ENCODE assay signal across 19 cellular contexts in the genomic region with DNA sequence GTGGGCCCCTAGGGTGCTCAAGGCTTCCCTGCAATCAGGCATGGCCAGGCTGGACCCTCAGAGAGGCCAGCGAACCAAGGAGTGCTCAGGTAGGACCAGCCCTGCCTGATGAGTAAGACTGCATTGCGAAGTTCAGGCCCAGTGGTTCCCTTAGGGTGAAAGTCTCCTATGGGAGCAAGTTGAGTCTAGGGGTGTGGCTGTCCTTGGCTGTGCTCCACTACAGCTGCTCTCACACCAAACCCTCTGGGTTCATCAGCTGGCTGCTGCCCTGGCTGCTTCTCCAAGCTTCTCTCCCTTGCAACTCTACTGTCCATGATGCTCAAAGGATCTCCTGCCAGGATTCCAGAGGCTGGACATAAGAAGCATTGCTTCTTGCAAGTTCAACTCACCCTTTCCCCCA. TPM values are rescaled to one million over a fixed set of nuclear protein-coding genes. Genes with fewer than 3 reads are reported as not detected.
DNase-seq lines count a peak whose midpoint lies in the region; ATAC-seq and TF ChIP-seq lines count a peak whose summit lies in the region.
"Had no signal": no experiment of that assay in that cellular context is flagged by ENCODE, and none has a peak within 500 bp of the region (broad histone marks: within the 10 kb centered on the region; RNA-seq: fewer than 3 reads in every experiment).

No MANE protein-coding gene starts in this region.

- H3K9me3 ChIP-seq in breast epithelium: no peaks in the 10 kb centered on the region
- no peaks in the 10 kb centered on the region for H3K9me3 ChIP-seq in mammary epithelial cell (replicated peaks; ENCODE audit: insufficient read depth, low read length)
- H3K9me3 ChIP-seq in suprapubic skin: no peaks in the 10 kb centered on the region
- H3K9me3 ChIP-seq: BE2C, uterus had no signal

- in situ Hi-C loops in mammary epithelial cell (cut with MboI; ENCODE audit: low sequenced_read_pairs in 2 of 2): no loop called here

- 50% methylated on average over 2 of the region's 2 CpGs for WGBS in mammary epithelial cell (ENCODE audit: low coverage, missing lambda C conversion rate)
- 39% methylated on average over 2 of the region's 2 CpGs for WGBS in suprapubic skin

- no peak overlapping the region for H3K27ac Mint-ChIP-seq in MCF 10A (ENCODE audit: low read depth, unreplicated experiment)
- H3K27ac Mint-ChIP-seq in chondrocyte (ENCODE audit: unreplicated experiment): no peak overlapping the region
- H3K27ac Mint-ChIP-seq: activated naive CD8-positive, alpha-beta T cell treated with anti-CD3 and anti-CD28 coated beads, Interleukin-2, amount 50 U/mL, for 24 hours; dendritic cell treated with granulocyte-macrophage colony-stimulating factor and Interleukin-4, amounts not matched to agents 40 ng/mL and 50 ng/mL, for 4 days had no signal

- BruUV-seq in MCF 10A (replicated peaks; lab: Mats Ljungman, UMichigan): no TSS peak
- no TSS peak for BruUV-seq in mammary epithelial cell (replicated peaks; lab: Mats Ljungman, UMichigan)

- no peaks in the 10 kb centered on the region for H4K20me1 ChIP-seq in mammary epithelial cell (ENCODE audit: insufficient read depth, low read length)

- peak; percentile 93 for DNase-seq in MCF 10A (ENCODE audit: unreplicated experiment)
- DNase-seq in breast epithelium (ENCODE audit: low spot score in 2 of 2): no peak
- peak; percentile 68 for DNase-seq in mammary epithelial cell
- peak in 1 of 2 donors; percentile 35 for DNase-seq in left colon
- no peak for DNase-seq in suprapubic skin (ENCODE audit: low spot score in 2 of 2)
- DNase-seq in chondrocyte (ENCODE audit: low spot score): no peak
- DNase-seq in NCI-H1436 (lab: John Stamatoyannopoulos, UW): no peak
- DNase-seq: 8988T; activated CD4-positive, alpha-beta T cell treated with anti-CD3 and anti-CD28 coated beads for 1 hour; activated naive CD8-positive, alpha-beta T cell treated with anti-CD3 and anti-CD28 coated beads, Interleukin-2, amount 50 U/mL, for 24 hours; BE2C; brain microvascular endothelial cell; HCEC 1CT; NCI-H1694 treated with DMSO at 0.1 percent for 48 hours; stimulated activated naive CD4-positive, alpha-beta T cell treated with Interleukin-2 at 50 U/mL for 16 hours; uterus had no signal

- H3K27ac ChIP-seq in breast epithelium (no peak overlapping the region), mammary epithelial cell (ENCODE audit: insufficient read depth, low read depth, low read length) (no peak overlapping the region), suprapubic skin (peak overlapping the region; percentile 27)
- H3K27ac ChIP-seq: brain microvascular endothelial cell, uterus had no signal

- no peaks in the 10 kb centered on the region for H3K4me1 ChIP-seq in breast epithelium
- peaks cover 16% of the 10 kb centered on the region for H3K4me1 ChIP-seq in mammary epithelial cell (ENCODE audit: insufficient read depth, low read length)
- H3K4me1 ChIP-seq in suprapubic skin: peaks cover 14% of the 10 kb centered on the region
- H3K4me1 ChIP-seq: BE2C, uterus had no signal

- POLR2A ChIA-PET in MCF 10A (lab: Yijun Ruan, JAX): interaction anchor here (0.6 to 5.8 kb wide), 6 partner anchors 13 to 112 kb away, joined by 3 to 52 read pairs (median 6); partner anchors contain the start of gene ADIRF

- H3K9me3 Mint-ChIP-seq in MCF 10A (ENCODE audit: unreplicated experiment) (no peaks in the 10 kb centered on the region), chondrocyte (ENCODE audit: low read depth) (peaks cover 6% of the 10 kb centered on the region)
- H3K9me3 Mint-ChIP-seq: activated naive CD8-positive, alpha-beta T cell treated with anti-CD3 and anti-CD28 coated beads, Interleukin-2, amount 50 U/mL, for 24 hours; dendritic cell treated with granulocyte-macrophage colony-stimulating factor and Interleukin-4, amounts not matched to agents 40 ng/mL and 50 ng/mL, for 4 days had no signal

- H3K36me3 Mint-ChIP-seq in MCF 10A (ENCODE audit: insufficient read depth, unreplicated experiment) (peaks cover 36% of the 10 kb centered on the region), chondrocyte (ENCODE audit: low read depth) (peaks cover 6% of the 10 kb centered on the region)

- H3K27me3 ChIP-seq in breast epithelium (no peaks in the 10 kb centered on the region), mammary epithelial cell (ENCODE audit: insufficient read depth, low read length) (no peaks in the 10 kb centered on the region), suprapubic skin (no peaks in the 10 kb centered on the region)
- H3K27me3 ChIP-seq: BE2C, brain microvascular endothelial cell, uterus had no signal

- no peaks in the 10 kb centered on the region for H3K79me2 ChIP-seq in mammary epithelial cell (ENCODE audit: insufficient read depth, low read length)

- no peak overlapping the region for H3K9ac ChIP-seq in mammary epithelial cell (ENCODE audit: insufficient read depth, low read length)

- no peak overlapping the region for H3K4me3 Mint-ChIP-seq in MCF 10A (ENCODE audit: unreplicated experiment)
- H3K4me3 Mint-ChIP-seq in chondrocyte (ENCODE audit: unreplicated experiment): no peak overlapping the region
- H3K4me3 Mint-ChIP-seq: activated naive CD8-positive, alpha-beta T cell treated with anti-CD3 and anti-CD28 coated beads, Interleukin-2, amount 50 U/mL, for 24 hours; dendritic cell treated with granulocyte-macrophage colony-stimulating factor and Interleukin-4, amounts not matched to agents 40 ng/mL and 50 ng/mL, for 4 days had no signal

- TF ChIP-seq POLR2A in breast epithelium (IDR thresholded peaks at IDR 0.05): no peak
- no peak for TF ChIP-seq POLR2A in suprapubic skin (IDR thresholded peaks at IDR 0.05)

- TF ChIP-seq CTCF in MCF 10A (IDR thresholded peaks at IDR 0.05; ENCODE audit: unreplicated experiment) (no peak), breast epithelium (IDR thresholded peaks at IDR 0.05) (no peak), mammary epithelial cell (conservative IDR thresholded peaks at IDR 0.05 in 1 of 2, IDR thresholded peaks at IDR 0.05 in 1 of 2; ENCODE audit: extremely low read depth in 1 of 2, insufficient read depth in 1 of 2, low read depth in 1 of 2, low read length in 2 of 2) (no peak), suprapubic skin (IDR thresholded peaks at IDR 0.05) (no peak), chondrocyte (IDR thresholded peaks at IDR 0.05) (no peak)

- CTCF ChIA-PET in MCF 10A (lab: Yijun Ruan, JAX): interaction anchor here (0.6 to 2.6 kb wide), 4 partner anchors 10 to 100 kb away, joined by 3 to 19 read pairs (median 4); no protein-coding TSS in a partner anchor
- CTCF ChIA-PET in mammary epithelial cell (lab: Charles Lee; ENCODE audit: low non-redundant PET): no interaction called here

- intact Hi-C loops in MCF 10A (cut with micrococcal nuclease) (loop anchor here (5.0 kb wide), 1 partner anchor 71 kb away; the partner anchor contains the start of gene ADIRF), breast epithelium (cut with DNase I; ENCODE audit: low total_unique reads) (no loop called here), mammary epithelial cell (cut with micrococcal nuclease) (loop anchor here (2.0 kb wide), 1 partner anchor 70 kb away; the partner anchor contains the start of gene ADIRF), left colon (cut with DNase I, micrococcal nuclease) (no loop called here)

- dilution Hi-C loops in mammary epithelial cell (cut with HindIII; ENCODE audit: low sequenced_read_pairs): no loop called here

- H3K36me3 ChIP-seq in breast epithelium (no peaks in the 10 kb centered on the region), mammary epithelial cell (ENCODE audit: insufficient read depth, low read length) (no peaks in the 10 kb centered on the region), suprapubic skin (no peaks in the 10 kb centered on the region)
- H3K36me3 ChIP-seq: BE2C, brain microvascular endothelial cell, uterus had no signal

- H3K27me3 Mint-ChIP-seq in MCF 10A (ENCODE audit: insufficient read depth, unreplicated experiment) (no peaks in the 10 kb centered on the region), chondrocyte (ENCODE audit: low read depth) (no peaks in the 10 kb centered on the region)
- H3K27me3 Mint-ChIP-seq: activated naive CD8-positive, alpha-beta T cell treated with anti-CD3 and anti-CD28 coated beads, Interleukin-2, amount 50 U/mL, for 24 hours had no signal

- no peak for TF ChIP-seq EP300 in suprapubic skin (IDR thresholded peaks at IDR 0.05)

- H3K4me1 Mint-ChIP-seq in MCF 10A (ENCODE audit: insufficient read depth, unreplicated experiment): peaks cover 22% of the 10 kb centered on the region
- no peaks in the 10 kb centered on the region for H3K4me1 Mint-ChIP-seq in chondrocyte (ENCODE audit: low read depth)
- H3K4me1 Mint-ChIP-seq: activated naive CD8-positive, alpha-beta T cell treated with anti-CD3 and anti-CD28 coated beads, Interleukin-2, amount 50 U/mL, for 24 hours had no signal

- H3K4me2 ChIP-seq in mammary epithelial cell (ENCODE audit: insufficient read depth, low read depth, low read length): no peak overlapping the region

- H3K4me3 ChIP-seq in breast epithelium (no peak overlapping the region), mammary epithelial cell (replicated peaks in 1 of 3; ENCODE audit: insufficient read depth in 1 of 3, low read depth in 2 of 3, low read length in 3 of 3) (no peak overlapping the region), suprapubic skin (no peak overlapping the region)
- H3K4me3 ChIP-seq: uterus had no signal

- peak; percentile 96 for ATAC-seq in left colon
- ATAC-seq in GM21447 (IDR thresholded peaks at IDR 0.05; ENCODE audit: unreplicated experiment): no peak
- ATAC-seq: activated naive CD8-positive, alpha-beta T cell treated with anti-CD3 and anti-CD28 coated beads, Interleukin-2, amount 50 U/mL, for 24 hours had no signal

- H2AFZ ChIP-seq in mammary epithelial cell (ENCODE audit: low read depth, low read length): no peak overlapping the region

RNA-seq across cellular contexts. Expression of gene FAM25A, which starts 18.7 kb away (rescaled TPM):
- total RNA-seq in MCF 10A (2022): not detected in 2 replicates
- not detected for total RNA-seq in breast epithelium
- total RNA-seq in mammary epithelial cell: 1 to 10 TPM in 1 of 2 donors, not detected in 1; 4.1 TPM
- polyA plus RNA-seq in mammary epithelial cell: 5.8 TPM
- not detected for polyA minus RNA-seq in mammary epithelial cell
- total RNA-seq in left colon: not detected
- total RNA-seq in suprapubic skin: 100 to 1,000 TPM; 178 to 699 (median 512) TPM
- not detected in 3 replicates for total RNA-seq in chondrocyte
- total RNA-seq: mononuclear cell, uterus had no signal

RNA-seq across cellular contexts. Expression of gene GLUD1, which starts 55.9 kb away (rescaled TPM):
- total RNA-seq in MCF 10A (2022) (171 and 275 TPM in 2 replicates), breast epithelium (100 to 1,000 TPM; 171 to 210 (median 174) TPM), mammary epithelial cell (100 to 1,000 TPM; 128 to 167 TPM), left colon (100 to 1,000 TPM; 128 to 185 TPM), suprapubic skin (100 to 1,000 TPM; 160 to 187 (median 174) TPM), chondrocyte (90.7 to 98.7 TPM (median 94.1 TPM) in 3 replicates)
- 104 TPM for polyA plus RNA-seq in mammary epithelial cell
- 104 TPM for polyA minus RNA-seq in mammary epithelial cell

RNA-seq across cellular contexts. Expression of gene SHLD2, which starts 56.2 kb away (rescaled TPM):
- total RNA-seq in MCF 10A (2022): 28.1 and 31.8 TPM in 2 replicates
- 10 to 100 TPM; 35.1 to 36.7 (median 35.7) TPM for total RNA-seq in breast epithelium
- 10 to 100 TPM; 14.8 to 19.7 TPM for total RNA-seq in mammary epithelial cell
- polyA plus RNA-seq in mammary epithelial cell: 7.7 TPM
- 7.1 TPM for polyA minus RNA-seq in mammary epithelial cell
- total RNA-seq in left colon: 10 to 100 TPM; 31.3 to 33.0 TPM
- 10 to 100 TPM; 18.0 to 36.1 (median 20.8) TPM for total RNA-seq in suprapubic skin
- total RNA-seq in chondrocyte: 29.2 to 32.6 TPM (median 29.6 TPM) in 3 replicates

Comparison
In these comparisons a context has a peak if more than half of its experiments do, and no peak if none do; other contexts are left out.
1. DNase-seq: peak in MCF 10A (single experiment) and mammary epithelial cell (single experiment); none in breast epithelium (0 of 2), suprapubic skin (0 of 2), chondrocyte (single experiment) and NCI-H1436 (single experiment).
2. intact Hi-C loops: an anchor here in MCF 10A (5.0 kb wide) and mammary epithelial cell (2.0 kb wide); none called in breast epithelium and left colon.
3. RNA of gene FAM25A, which starts 18.7 kb away (total RNA-seq): 178 to 699 TPM in suprapubic skin; 4.1 TPM in mammary epithelial cell, not detected in MCF 10A, not detected in breast epithelium, not detected in left colon and not detected in chondrocyte; every median in the first group is over 10 times any median in the second.